1 cellular context compared by ENCODE assay signal in genomic region chr7:128398016-128398840, GRCh38.
TF ChIP-seq lines count a peak whose summit lies in the region.

No MANE protein-coding gene starts in this region.

TF ChIP-seq in endothelial cell of umbilical vein, 7 proteins besides CTCF, POLR2A, EP300 and RAD21 (continued from another document):
- no peak for TF ChIP-seq MYC (IDR thresholded peaks at IDR 0.05; ENCODE audit: low read depth, low read length)
